In genomic region chr12:13101854-13102375, GRCh38 we compare ENCODE assay signal across 8 cellular contexts. TPM values are rescaled to one million over a fixed set of nuclear protein-coding genes. Genes with fewer than 3 reads are reported as not detected.
DNase-seq lines count a peak whose midpoint lies in the region; ATAC-seq and TF ChIP-seq lines count a peak whose summit lies in the region.

No MANE protein-coding gene starts in this region.

- H3K27ac ChIP-seq in right cardiac atrium (ENCODE audit: low read length), result peak overlapping the region; percentile 91

- ATAC-seq in right cardiac atrium, result no peak
- no peak for ATAC-seq in GM19455 (IDR thresholded peaks at IDR 0.05; ENCODE audit: unreplicated experiment)
- ATAC-seq in sciatic nerve, result no peak

- no peak for TF ChIP-seq CTCF in NB4 (IDR thresholded peaks at IDR 0.05; ENCODE audit: low read depth, low read length)

- H3K4me3 ChIP-seq in NB4 (ENCODE audit: low read depth, low read length) (peak overlapping the region; percentile 68), right cardiac atrium (ENCODE audit: low read length) (peak overlapping the region; percentile 23), skeletal muscle cell (ENCODE audit: low read depth, low read length) (peak overlapping the region; percentile 45)

- DNase-seq in DMS53 treated with DMSO at 0.1 percent for 48 hours (lab: John Stamatoyannopoulos, UW; ENCODE audit: unreplicated experiment) (peak; percentile 74), NB4 (ENCODE audit: low read depth) (peak; percentile 62), right cardiac atrium (no peak), skeletal muscle cell (ENCODE audit: low read depth) (no peak), GM19238 (ENCODE audit: insufficient read length, low spot score) (no peak), sciatic nerve (ENCODE audit: low spot score) (no peak)
- peak; percentile 3 for DNase-seq in activated T-helper 9 cell treated with anti-CD3 and anti-CD28 coated beads, Interleukin-2, amount 50 U/mL, for 16 hours (ENCODE audit: low read depth)

- TF ChIP-seq POLR2A in NB4 (IDR thresholded peaks at IDR 0.05; ENCODE audit: extremely low read depth, insufficient read length), result no peak

- no peaks in the 10 kb centered on the region for H3K9me3 ChIP-seq in right cardiac atrium (ENCODE audit: control insufficient read depth, low read length)

- WGBS in right cardiac atrium, result 62% methylated on average over 9 of the region's 9 CpGs

- peaks cover 13% of the 10 kb centered on the region for H3K4me1 ChIP-seq in right cardiac atrium (ENCODE audit: control insufficient read depth, insufficient read depth, low read length)

- intact Hi-C loops in right cardiac atrium (cut with DNase I), result loop anchor here in 3 of 4 donors (5.0 to 10.0 kb wide), 3 partner anchors 45 to 95 kb away; partner anchors contain the start of gene EMP1 (in 1 of the 3)
- intact Hi-C loops in sciatic nerve (cut with DNase I), result no loop called here

- H3K27me3 ChIP-seq in right cardiac atrium (ENCODE audit: control insufficient read depth, insufficient read depth), result no peaks in the 10 kb centered on the region

RNA-seq across cellular contexts. Expression of gene GSG1, which starts 1.6 kb away (rescaled TPM):
- total RNA-seq in right cardiac atrium (not detected), sciatic nerve (not detected)
- polyA plus RNA-seq in right cardiac atrium, result 0.07 TPM

RNA-seq across cellular contexts. Expression of gene FAM234B, which starts 57.7 kb away (rescaled TPM):
- 1 to 10 TPM; 3.4 to 4.6 (median 4.1) TPM for total RNA-seq in right cardiac atrium
- 1.1 TPM for polyA plus RNA-seq in right cardiac atrium
- 7.8 TPM for total RNA-seq in sciatic nerve

Comparison
In these comparisons a context has a peak if more than half of its experiments do, and no peak if none do; other contexts are left out.
1. DNase-seq: peak in DMS53 treated with DMSO at 0.1 percent for 48 hours (single experiment), NB4 (single experiment) and activated T-helper 9 cell treated with anti-CD3 and anti-CD28 coated beads, Interleukin-2, amount 50 U/mL, for 16 hours (single experiment); none in right cardiac atrium (0 of 3), skeletal muscle cell (single experiment), GM19238 (single experiment) and sciatic nerve (single experiment).
2. Peak in every context shown above with its lines, with median percentiles within 50 percentile points of each other: H3K4me3 ChIP-seq.